In the genomic region with DNA sequence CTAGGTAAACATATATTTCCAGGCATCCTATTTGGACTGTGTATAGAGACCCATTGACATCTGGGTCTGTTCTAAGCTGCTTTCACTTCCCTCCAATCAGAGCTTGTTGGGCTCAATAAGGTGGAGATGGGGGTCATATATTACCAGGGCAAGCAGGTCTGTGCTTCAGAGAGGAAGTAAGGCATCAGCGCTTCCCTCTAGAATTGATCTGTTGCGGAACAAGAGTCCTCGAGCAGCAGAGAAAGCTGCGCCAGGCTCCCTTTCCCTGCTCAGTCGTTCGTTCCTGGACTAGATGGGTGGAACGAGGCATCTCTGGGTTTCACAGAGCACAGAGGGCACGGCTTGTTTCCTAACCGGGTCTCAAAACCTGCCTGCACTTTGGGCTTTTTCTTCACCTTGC, we compare ENCODE assay signal across 1 cellular context.
TF ChIP-seq lines count a peak whose summit lies in the region.

No MANE protein-coding gene starts in this region.

TF ChIP-seq in WTC11, 78 proteins besides CTCF, POLR2A, EP300 and RAD21:
- TF ChIP-seq, protein P1, sequence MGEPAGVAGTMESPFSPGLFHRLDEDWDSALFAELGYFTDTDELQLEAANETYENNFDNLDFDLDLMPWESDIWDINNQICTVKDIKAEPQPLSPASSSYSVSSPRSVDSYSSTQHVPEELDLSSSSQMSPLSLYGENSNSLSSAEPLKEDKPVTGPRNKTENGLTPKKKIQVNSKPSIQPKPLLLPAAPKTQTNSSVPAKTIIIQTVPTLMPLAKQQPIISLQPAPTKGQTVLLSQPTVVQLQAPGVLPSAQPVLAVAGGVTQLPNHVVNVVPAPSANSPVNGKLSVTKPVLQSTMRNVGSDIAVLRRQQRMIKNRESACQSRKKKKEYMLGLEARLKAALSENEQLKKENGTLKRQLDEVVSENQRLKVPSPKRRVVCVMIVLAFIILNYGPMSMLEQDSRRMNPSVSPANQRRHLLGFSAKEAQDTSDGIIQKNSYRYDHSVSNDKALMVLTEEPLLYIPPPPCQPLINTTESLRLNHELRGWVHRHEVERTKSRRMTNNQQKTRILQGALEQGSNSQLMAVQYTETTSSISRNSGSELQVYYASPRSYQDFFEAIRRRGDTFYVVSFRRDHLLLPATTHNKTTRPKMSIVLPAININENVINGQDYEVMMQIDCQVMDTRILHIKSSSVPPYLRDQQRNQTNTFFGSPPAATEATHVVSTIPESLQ (CRISPR knock-in tag; IDR thresholded peaks at IDR 0.05): no peak
- no peak for TF ChIP-seq IRF2 (CRISPR knock-in tag; IDR thresholded peaks at IDR 0.05; ENCODE audit: borderline replicate concordance, low read depth)
- no peak for TF ChIP-seq ELF4 (CRISPR knock-in tag; IDR thresholded peaks at IDR 0.05; ENCODE audit: low read depth)
- TF ChIP-seq ZNF416 (CRISPR knock-in tag; IDR thresholded peaks at IDR 0.05): no peak
- TF ChIP-seq, protein P2, sequence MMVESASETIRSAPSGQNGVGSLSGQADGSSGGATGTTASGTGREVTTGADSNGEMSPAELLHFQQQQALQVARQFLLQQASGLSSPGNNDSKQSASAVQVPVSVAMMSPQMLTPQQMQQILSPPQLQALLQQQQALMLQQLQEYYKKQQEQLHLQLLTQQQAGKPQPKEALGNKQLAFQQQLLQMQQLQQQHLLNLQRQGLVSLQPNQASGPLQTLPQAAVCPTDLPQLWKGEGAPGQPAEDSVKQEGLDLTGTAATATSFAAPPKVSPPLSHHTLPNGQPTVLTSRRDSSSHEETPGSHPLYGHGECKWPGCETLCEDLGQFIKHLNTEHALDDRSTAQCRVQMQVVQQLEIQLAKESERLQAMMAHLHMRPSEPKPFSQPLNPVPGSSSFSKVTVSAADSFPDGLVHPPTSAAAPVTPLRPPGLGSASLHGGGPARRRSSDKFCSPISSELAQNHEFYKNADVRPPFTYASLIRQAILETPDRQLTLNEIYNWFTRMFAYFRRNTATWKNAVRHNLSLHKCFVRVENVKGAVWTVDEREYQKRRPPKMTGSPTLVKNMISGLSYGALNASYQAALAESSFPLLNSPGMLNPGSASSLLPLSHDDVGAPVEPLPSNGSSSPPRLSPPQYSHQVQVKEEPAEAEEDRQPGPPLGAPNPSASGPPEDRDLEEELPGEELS (CRISPR knock-in tag; IDR thresholded peaks at IDR 0.05): no peak
- TF ChIP-seq, protein P3, sequence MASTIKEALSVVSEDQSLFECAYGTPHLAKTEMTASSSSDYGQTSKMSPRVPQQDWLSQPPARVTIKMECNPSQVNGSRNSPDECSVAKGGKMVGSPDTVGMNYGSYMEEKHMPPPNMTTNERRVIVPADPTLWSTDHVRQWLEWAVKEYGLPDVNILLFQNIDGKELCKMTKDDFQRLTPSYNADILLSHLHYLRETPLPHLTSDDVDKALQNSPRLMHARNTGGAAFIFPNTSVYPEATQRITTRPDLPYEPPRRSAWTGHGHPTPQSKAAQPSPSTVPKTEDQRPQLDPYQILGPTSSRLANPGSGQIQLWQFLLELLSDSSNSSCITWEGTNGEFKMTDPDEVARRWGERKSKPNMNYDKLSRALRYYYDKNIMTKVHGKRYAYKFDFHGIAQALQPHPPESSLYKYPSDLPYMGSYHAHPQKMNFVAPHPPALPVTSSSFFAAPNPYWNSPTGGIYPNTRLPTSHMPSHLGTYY (CRISPR knock-in tag; IDR thresholded peaks at IDR 0.05): no peak
- no peak for TF ChIP-seq FOXP1 (CRISPR knock-in tag; IDR thresholded peaks at IDR 0.05; ENCODE audit: borderline replicate concordance)
- no peak for TF ChIP-seq PRRX2 (CRISPR knock-in tag; IDR thresholded peaks at IDR 0.05)
- TF ChIP-seq, protein P4, sequence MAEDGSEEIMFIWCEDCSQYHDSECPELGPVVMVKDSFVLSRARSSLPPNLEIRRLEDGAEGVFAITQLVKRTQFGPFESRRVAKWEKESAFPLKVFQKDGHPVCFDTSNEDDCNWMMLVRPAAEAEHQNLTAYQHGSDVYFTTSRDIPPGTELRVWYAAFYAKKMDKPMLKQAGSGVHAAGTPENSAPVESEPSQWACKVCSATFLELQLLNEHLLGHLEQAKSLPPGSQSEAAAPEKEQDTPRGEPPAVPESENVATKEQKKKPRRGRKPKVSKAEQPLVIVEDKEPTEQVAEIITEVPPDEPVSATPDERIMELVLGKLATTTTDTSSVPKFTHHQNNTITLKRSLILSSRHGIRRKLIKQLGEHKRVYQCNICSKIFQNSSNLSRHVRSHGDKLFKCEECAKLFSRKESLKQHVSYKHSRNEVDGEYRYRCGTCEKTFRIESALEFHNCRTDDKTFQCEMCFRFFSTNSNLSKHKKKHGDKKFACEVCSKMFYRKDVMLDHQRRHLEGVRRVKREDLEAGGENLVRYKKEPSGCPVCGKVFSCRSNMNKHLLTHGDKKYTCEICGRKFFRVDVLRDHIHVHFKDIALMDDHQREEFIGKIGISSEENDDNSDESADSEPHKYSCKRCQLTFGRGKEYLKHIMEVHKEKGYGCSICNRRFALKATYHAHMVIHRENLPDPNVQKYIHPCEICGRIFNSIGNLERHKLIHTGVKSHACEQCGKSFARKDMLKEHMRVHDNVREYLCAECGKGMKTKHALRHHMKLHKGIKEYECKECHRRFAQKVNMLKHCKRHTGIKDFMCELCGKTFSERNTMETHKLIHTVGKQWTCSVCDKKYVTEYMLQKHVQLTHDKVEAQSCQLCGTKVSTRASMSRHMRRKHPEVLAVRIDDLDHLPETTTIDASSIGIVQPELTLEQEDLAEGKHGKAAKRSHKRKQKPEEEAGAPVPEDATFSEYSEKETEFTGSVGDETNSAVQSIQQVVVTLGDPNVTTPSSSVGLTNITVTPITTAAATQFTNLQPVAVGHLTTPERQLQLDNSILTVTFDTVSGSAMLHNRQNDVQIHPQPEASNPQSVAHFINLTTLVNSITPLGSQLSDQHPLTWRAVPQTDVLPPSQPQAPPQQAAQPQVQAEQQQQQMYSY (CRISPR knock-in tag; IDR thresholded peaks at IDR 0.05): no peak
- no peak for TF ChIP-seq OVOL2 (CRISPR knock-in tag; IDR thresholded peaks at IDR 0.05; ENCODE audit: borderline replicate concordance)
- no peak for TF ChIP-seq CDX4 (CRISPR knock-in tag; IDR thresholded peaks at IDR 0.05; ENCODE audit: borderline replicate concordance)
- TF ChIP-seq CBFB (CRISPR knock-in tag; IDR thresholded peaks at IDR 0.05; ENCODE audit: low read depth): no peak
- TF ChIP-seq, protein P5, sequence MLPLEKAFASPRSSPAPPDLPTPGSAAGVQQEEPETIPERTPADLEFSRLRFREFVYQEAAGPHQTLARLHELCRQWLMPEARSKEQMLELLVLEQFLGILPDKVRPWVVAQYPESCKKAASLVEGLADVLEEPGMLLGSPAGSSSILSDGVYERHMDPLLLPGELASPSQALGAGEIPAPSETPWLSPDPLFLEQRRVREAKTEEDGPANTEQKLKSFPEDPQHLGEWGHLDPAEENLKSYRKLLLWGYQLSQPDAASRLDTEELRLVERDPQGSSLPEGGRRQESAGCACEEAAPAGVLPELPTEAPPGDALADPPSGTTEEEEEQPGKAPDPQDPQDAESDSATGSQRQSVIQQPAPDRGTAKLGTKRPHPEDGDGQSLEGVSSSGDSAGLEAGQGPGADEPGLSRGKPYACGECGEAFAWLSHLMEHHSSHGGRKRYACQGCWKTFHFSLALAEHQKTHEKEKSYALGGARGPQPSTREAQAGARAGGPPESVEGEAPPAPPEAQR (CRISPR knock-in tag; IDR thresholded peaks at IDR 0.05): no peak
- no peak for TF ChIP-seq MAX (CRISPR knock-in tag; IDR thresholded peaks at IDR 0.05)
- no peak for TF ChIP-seq ESRRA (CRISPR knock-in tag; IDR thresholded peaks at IDR 0.05; ENCODE audit: borderline replicate concordance)
- TF ChIP-seq NR1H2 (CRISPR knock-in tag; IDR thresholded peaks at IDR 0.05): no peak
- no peak for TF ChIP-seq ZNF396 (CRISPR knock-in tag; IDR thresholded peaks at IDR 0.05; ENCODE audit: borderline replicate concordance)
- TF ChIP-seq, protein P6, sequence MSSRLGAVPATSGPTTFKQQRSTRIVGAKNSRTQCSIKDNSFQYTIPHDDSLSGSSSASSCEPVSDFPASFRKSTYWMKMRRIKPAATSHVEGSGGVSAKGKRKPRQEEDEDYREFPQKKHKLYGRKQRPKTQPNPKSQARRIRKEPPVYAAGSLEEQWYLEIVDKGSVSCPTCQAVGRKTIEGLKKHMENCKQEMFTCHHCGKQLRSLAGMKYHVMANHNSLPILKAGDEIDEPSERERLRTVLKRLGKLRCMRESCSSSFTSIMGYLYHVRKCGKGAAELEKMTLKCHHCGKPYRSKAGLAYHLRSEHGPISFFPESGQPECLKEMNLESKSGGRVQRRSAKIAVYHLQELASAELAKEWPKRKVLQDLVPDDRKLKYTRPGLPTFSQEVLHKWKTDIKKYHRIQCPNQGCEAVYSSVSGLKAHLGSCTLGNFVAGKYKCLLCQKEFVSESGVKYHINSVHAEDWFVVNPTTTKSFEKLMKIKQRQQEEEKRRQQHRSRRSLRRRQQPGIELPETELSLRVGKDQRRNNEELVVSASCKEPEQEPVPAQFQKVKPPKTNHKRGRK (CRISPR knock-in tag; IDR thresholded peaks at IDR 0.05; ENCODE audit: borderline replicate concordance): no peak
- no peak for TF ChIP-seq EMX1 (CRISPR knock-in tag; IDR thresholded peaks at IDR 0.05)
